ENCODE assay signal across 9 cellular contexts in the genomic region with DNA sequence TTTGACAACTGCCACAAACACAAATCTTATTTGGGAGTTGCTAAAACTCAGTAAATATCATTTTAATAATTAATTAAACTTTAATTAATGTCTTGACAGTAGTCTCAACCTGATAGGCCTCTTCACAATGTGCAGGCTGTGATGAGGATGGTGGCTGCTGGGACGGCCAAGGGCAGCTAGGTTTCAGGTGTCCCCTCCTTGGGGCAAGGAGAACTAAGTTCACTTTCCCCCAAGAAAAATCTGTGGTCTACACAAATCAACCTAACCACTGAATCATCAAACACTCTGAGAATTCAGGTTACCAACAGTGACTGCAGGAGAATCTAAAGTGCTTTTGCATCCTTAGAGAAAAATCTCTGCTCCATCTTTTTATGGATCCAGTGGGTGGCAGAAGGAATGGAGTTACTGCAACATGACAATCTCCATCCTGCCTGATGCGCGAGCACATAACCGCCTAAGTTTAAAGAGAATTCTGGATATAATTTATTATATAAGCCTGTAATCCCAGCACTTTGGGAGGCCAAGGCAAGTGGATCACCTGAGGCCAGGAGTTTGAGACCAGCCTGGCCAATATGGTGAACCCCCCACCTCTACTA.
"Had no signal": no experiment of that assay in that cellular context is flagged by ENCODE, and none has a peak within 500 bp of the region (broad histone marks: within the 10 kb centered on the region; RNA-seq: fewer than 3 reads in every experiment).

No MANE protein-coding gene starts in this region.

- H3K9ac ChIP-seq: GM23248 had no signal

- H2AFZ ChIP-seq: GM23248 had no signal

- H3K27ac ChIP-seq: GM23248 had no signal

- H3K4me3 ChIP-seq: GM23248, GM23338, HAP-1 had no signal

- ATAC-seq: GM23338, HCT116 had no signal

- H3K9me3 ChIP-seq: HAP-1 had no signal

- H3K4me1 ChIP-seq: HAP-1 had no signal

- DNase-seq: GM23248, GOT3, H7, H9, HCEC 1CT, HFFc6 had no signal

- H3K36me3 ChIP-seq: HAP-1 had no signal

- H3K4me2 ChIP-seq: GM23338 had no signal
